8 cellular contexts compared by ENCODE assay signal in genomic region chr7:50632561-50633413, GRCh38.
DNase-seq lines count a peak whose midpoint lies in the region; ATAC-seq, FAIRE-seq and TF ChIP-seq lines count a peak whose summit lies in the region.

No MANE protein-coding gene starts in this region.

- ATAC-seq in A549 = peak; percentile 54 to 92; a peak in 4 of 6 replicates
- ATAC-seq in HG02798 (IDR thresholded peaks at IDR 0.05; ENCODE audit: poor library complexity, unreplicated experiment) = peak; percentile 81
- ATAC-seq in activated CD8-positive, alpha-beta T cell treated with anti-CD3 and anti-CD28 coated beads for 36 hours = peak; percentile 94
- ATAC-seq in aorta (ENCODE audit: low FRiP score) = peak; percentile 57

- TF ChIP-seq POLR2A in A549 (IDR thresholded peaks at IDR 0.05; ENCODE audit: low read length) = no peak

- H3K4me3 ChIP-seq in A549 (no peak overlapping the region), GM12875 (ENCODE audit: low read depth, low read length) (no peak overlapping the region), epithelial cell of esophagus (ENCODE audit: low read length) (no peak overlapping the region), neutrophil (ENCODE audit: low read depth in 1 of 2, low read length in 1 of 2) (no peak overlapping the region), aorta (ENCODE audit: low read length in 2 of 2) (no peak overlapping the region)

- H3K27me3 ChIP-seq in neutrophil = no peaks in the 10 kb centered on the region
- H3K27me3 ChIP-seq in aorta (ENCODE audit: control insufficient read depth in 1 of 2, insufficient read depth in 2 of 2, low read length in 1 of 2) = no peaks in the 10 kb centered on the region

- H3K27ac ChIP-seq in A549 (0 out of 6 replicates have a peak overlapping the region, but pooled peaks of 1 of the 2 experiments have one; percentile 40), neutrophil (no peak overlapping the region), aorta (ENCODE audit: low read depth in 1 of 2, low read length in 2 of 2) (no peak overlapping the region)

- H3K4me2 ChIP-seq in A549 = no peak overlapping the region

- no peaks in the 10 kb centered on the region for H3K36me3 Mint-ChIP-seq in activated CD8-positive, alpha-beta T cell treated with anti-CD3 and anti-CD28 coated beads for 36 hours (ENCODE audit: low read depth)

- CTCF ChIA-PET in A549 (lab: Yijun Ruan, JAX) = interaction anchor here (0.6 to 3.8 kb wide), 28 partner anchors 8 to 528 kb away, joined by 3 to 18 read pairs (median 6); no protein-coding TSS in a partner anchor
- CTCF ChIA-PET in activated CD8-positive, alpha-beta T cell treated with anti-CD3 and anti-CD28 coated beads for 36 hours (lab: Charles Lee) = interaction anchor here (0.7 to 6.9 kb wide), 42 partner anchors 10 to 541 kb away, joined by 3 to 52 read pairs (median 4); no protein-coding TSS in a partner anchor

- intact Hi-C loops in activated CD8-positive, alpha-beta T cell treated with anti-CD3 and anti-CD28 coated beads for 36 hours (cut with micrococcal nuclease) = loop anchor here (5.0 kb wide), 1 partner anchor 165 kb away; no protein-coding TSS in a partner anchor
- intact Hi-C loops in aorta (cut with DNase I) = no loop called here

- POLR2A ChIA-PET in A549 (lab: Yijun Ruan, JAX) = no interaction called here
- POLR2A ChIA-PET in activated CD8-positive, alpha-beta T cell treated with anti-CD3 and anti-CD28 coated beads for 36 hours (lab: Charles Lee) = interaction anchor here (1.3 kb wide), 1 partner anchor 183 kb away, joined by 3 read pairs; no protein-coding TSS in a partner anchor

- 66% methylated on average over 10 of the region's 10 CpGs for WGBS in A549 (ENCODE audit: missing lambda C conversion rate)
- 76 to 82% methylated on average over 10 of the region's 10 CpGs for WGBS in aorta, 2 donors

- TF ChIP-seq EP300 in A549 (IDR thresholded peaks at IDR 0.05) = no peak

- no peaks in the 10 kb centered on the region for H3K9me3 Mint-ChIP-seq in activated CD8-positive, alpha-beta T cell treated with anti-CD3 and anti-CD28 coated beads for 36 hours

- no peaks in the 10 kb centered on the region for H3K36me3 ChIP-seq in neutrophil
- no peaks in the 10 kb centered on the region for H3K36me3 ChIP-seq in aorta (ENCODE audit: control insufficient read depth in 1 of 2, insufficient read depth in 2 of 2, low read length in 1 of 2)

- TF ChIP-seq CTCF in A549 (IDR thresholded peaks at IDR 0.05) = peak; percentile 61
- peak; percentile 89 for TF ChIP-seq CTCF in GM12875 (IDR thresholded peaks at IDR 0.05; ENCODE audit: borderline replicate concordance, insufficient read depth, low read depth, low read length)
- TF ChIP-seq CTCF in activated CD8-positive, alpha-beta T cell treated with anti-CD3 and anti-CD28 coated beads for 36 hours (IDR thresholded peaks at IDR 0.05) = peak; percentile 91
- peak; percentile 92 for TF ChIP-seq CTCF in epithelial cell of esophagus (IDR thresholded peaks at IDR 0.05; ENCODE audit: insufficient read depth, low read depth, low read length, missing control alignments)
- peak; percentile 91 for TF ChIP-seq CTCF in neutrophil (IDR thresholded peaks at IDR 0.05)

- peaks cover under 1% of the 10 kb centered on the region; the same call in 1 of the 3 replicates for H3K4me1 ChIP-seq in A549
- H3K4me1 ChIP-seq in neutrophil (ENCODE audit: control insufficient read depth in 1 of 2, insufficient read depth in 1 of 2, low read depth in 1 of 2, low read length in 1 of 2) = peaks cover 6 to 7% of the 10 kb centered on the region in 2 experiments
- H3K4me1 ChIP-seq in aorta (ENCODE audit: control insufficient read depth in 1 of 2, insufficient read depth in 2 of 2, low read length in 2 of 2) = peaks cover 0 to 10% of the 10 kb centered on the region in 2 donors

- TF ChIP-seq RAD21 in A549 (conservative IDR thresholded peaks at IDR 0.05 in 1 of 2, IDR thresholded peaks at IDR 0.05 in 1 of 2) = peak in 1 of 2 experiments; percentile 44; a peak in 2 of 5 replicates

- H3K9me3 ChIP-seq in A549 = no peaks in the 10 kb centered on the region
- no peaks in the 10 kb centered on the region for H3K9me3 ChIP-seq in neutrophil
- no peaks in the 10 kb centered on the region for H3K9me3 ChIP-seq in aorta (ENCODE audit: control insufficient read depth, low read length)

- no peak overlapping the region for H3K27ac Mint-ChIP-seq in activated CD8-positive, alpha-beta T cell treated with anti-CD3 and anti-CD28 coated beads for 36 hours

- no peak overlapping the region for H3K4me3 Mint-ChIP-seq in activated CD8-positive, alpha-beta T cell treated with anti-CD3 and anti-CD28 coated beads for 36 hours

- DNase-seq in A549 (ENCODE audit: low read depth in 1 of 2, low spot score in 1 of 2) = peak; percentile 35 to 48
- peak; percentile 16 for DNase-seq in NCI-H2227 treated with DMSO at 0.1 percent for 48 hours (lab: John Stamatoyannopoulos, UW)
- DNase-seq in activated CD8-positive, alpha-beta T cell treated with anti-CD3 and anti-CD28 coated beads for 36 hours = peak; percentile 70
- DNase-seq in epithelial cell of esophagus (ENCODE audit: low read depth) = peak; percentile 63
- DNase-seq in aorta = peak in 1 of 2 donors; percentile 47

- H3K27me3 Mint-ChIP-seq in activated CD8-positive, alpha-beta T cell treated with anti-CD3 and anti-CD28 coated beads for 36 hours = peaks cover 3% of the 10 kb centered on the region

- FAIRE-seq in A549 (lab: Jason Lieb, UNC) = no peak

- H3K4me1 Mint-ChIP-seq in activated CD8-positive, alpha-beta T cell treated with anti-CD3 and anti-CD28 coated beads for 36 hours (ENCODE audit: low read depth) = peaks cover 5% of the 10 kb centered on the region

TF ChIP-seq in A549, 52 proteins besides CTCF, POLR2A, EP300 and RAD21:
- TF ChIP-seq HEYL (CRISPR knock-in tag; IDR thresholded peaks at IDR 0.05) (no peak), BHLHE40 (IDR thresholded peaks at IDR 0.05; ENCODE audit: low read depth, low read length) (no peak), NPAS2 (CRISPR knock-in tag; IDR thresholded peaks at IDR 0.05; ENCODE audit: borderline replicate concordance) (no peak), CEBPB (IDR thresholded peaks at IDR 0.05) (0 out of 4 replicates have a peak, but pooled peaks of 1 of the 2 experiments have one; percentile 5), KDM5A (IDR thresholded peaks at IDR 0.05) (no peak), E2F6 (IDR thresholded peaks at IDR 0.05; ENCODE audit: borderline replicate concordance, low read depth) (no peak), ZNF302 (CRISPR knock-in tag; IDR thresholded peaks at IDR 0.05) (no peak), ESRRA (IDR thresholded peaks at IDR 0.05; ENCODE audit: borderline replicate concordance, low read length) (no peak), CHD4 (IDR thresholded peaks at IDR 0.05; ENCODE audit: borderline replicate concordance) (no peak), SMC3 (IDR thresholded peaks at IDR 0.05) (peak; percentile 44)
TF ChIP-seq in A549: peak in this region for 2.
